ENCODE assay signal across 8 cellular contexts in the genomic region with DNA sequence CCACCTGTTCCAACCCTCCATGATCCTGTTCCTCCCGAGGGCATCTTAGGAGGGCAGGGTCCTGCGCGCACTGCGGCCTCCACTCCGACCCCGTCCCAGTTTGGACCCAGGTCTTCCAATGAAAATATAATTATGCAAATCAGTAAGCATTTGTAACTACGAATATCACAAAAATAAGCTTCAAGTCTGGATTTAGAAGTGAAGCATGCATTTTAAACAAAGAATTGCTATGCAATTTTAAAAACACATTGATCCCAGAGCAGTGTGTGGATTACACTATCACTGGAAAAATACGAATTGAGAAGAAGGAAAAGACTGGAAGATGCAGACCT. TPM values are rescaled to one million over a fixed set of nuclear protein-coding genes. Genes with fewer than 3 reads are reported as not detected.
DNase-seq lines count a peak whose midpoint lies in the region; ATAC-seq, FAIRE-seq and TF ChIP-seq lines count a peak whose summit lies in the region.

No MANE protein-coding gene starts in this region.

- H4K20me1 ChIP-seq in DOHH2 (ENCODE audit: control insufficient read depth, insufficient read depth, low read depth, low read length): no peaks in the 10 kb centered on the region

- H3K18ac ChIP-seq in trophoblast cell (ENCODE audit: low read length): peak overlapping the region; percentile 64

- H4K8ac ChIP-seq in trophoblast cell (ENCODE audit: low read depth, low read length): peak overlapping the region; percentile 31

- no peak overlapping the region for H4K91ac ChIP-seq in trophoblast cell (ENCODE audit: low read depth, low read length)

- H2AK5ac ChIP-seq in trophoblast cell (ENCODE audit: low read length): peak overlapping the region; percentile 69

- peak overlapping the region; percentile 94 for H3K4me3 ChIP-seq in DOHH2 (ENCODE audit: low read length)
- H3K4me3 ChIP-seq in Panc1 (ENCODE audit: low read depth in 2 of 2, low read length in 2 of 2): peak overlapping the region; percentile 82 to 83
- peak overlapping the region; percentile 71 to 92 for H3K4me3 ChIP-seq in esophagus (ENCODE audit: low read depth in 1 of 2, low read length in 2 of 2)
- peak overlapping the region; percentile 98 for H3K4me3 ChIP-seq in trophoblast cell (ENCODE audit: low read depth, low read length)

- no peak overlapping the region for H4K12ac ChIP-seq in trophoblast cell (ENCODE audit: low read depth, low read length)

- H2BK120ac ChIP-seq in trophoblast cell (ENCODE audit: insufficient read depth, low read length, poor library complexity): no peak overlapping the region

- H3K27ac ChIP-seq in DOHH2 (ENCODE audit: low read depth, low read length) (no peak overlapping the region), Panc1 (ENCODE audit: low read length) (peak overlapping the region; percentile 82), esophagus (ENCODE audit: low read depth in 2 of 2, low read length in 1 of 2) (peak overlapping the region; percentile 99 to 100), trophoblast cell (ENCODE audit: low read depth, low read length) (no peak overlapping the region)

- H3K9ac ChIP-seq in trophoblast cell (ENCODE audit: low read length): peak overlapping the region; percentile 92

- BruUV-seq in Panc1 (replicated peaks; lab: Mats Ljungman, UMichigan): no TSS peak

- H3K9me3 ChIP-seq in DOHH2 (ENCODE audit: control insufficient read depth, insufficient read depth, low read length) (no peaks in the 10 kb centered on the region), Panc1 (ENCODE audit: control insufficient read depth, insufficient read depth, low read depth, low read length) (no peaks in the 10 kb centered on the region), esophagus (ENCODE audit: control insufficient read depth in 2 of 2, insufficient read depth in 1 of 2, low read depth in 1 of 2, low read length in 1 of 2) (no peaks in the 10 kb centered on the region), trophoblast cell (ENCODE audit: insufficient read depth, low read depth, low read length) (no peaks in the 10 kb centered on the region)

- intact Hi-C loops in Panc1 (cut with micrococcal nuclease; ENCODE audit: unreplicated experiment): no loop called here

- no peak overlapping the region for H3K23ac ChIP-seq in trophoblast cell (ENCODE audit: low read length)

- H2BK5ac ChIP-seq in trophoblast cell (ENCODE audit: low read depth, low read length, poor library complexity): no peak overlapping the region

- no peak for FAIRE-seq in RCC 7860 (lab: Jason Lieb, UNC)

- H2BK12ac ChIP-seq in trophoblast cell (ENCODE audit: low read length): no peak overlapping the region

- H2AFZ ChIP-seq in trophoblast cell (ENCODE audit: insufficient read depth, low read length, poor library complexity): peak overlapping the region; percentile 53

- H3K9me2 ChIP-seq in DOHH2 (replicated peaks; ENCODE audit: control insufficient read depth, low read length): no peaks in the 10 kb centered on the region

- peaks cover 17% of the 10 kb centered on the region for H3K4me1 ChIP-seq in DOHH2 (ENCODE audit: control insufficient read depth, low read length)
- H3K4me1 ChIP-seq in Panc1 (ENCODE audit: control insufficient read depth, insufficient read depth, low read length): peaks cover 12% of the 10 kb centered on the region; the same call in 1 of the 2 replicates
- peaks cover 0 to 2% of the 10 kb centered on the region in 2 donors for H3K4me1 ChIP-seq in esophagus (ENCODE audit: control insufficient read depth in 2 of 2, insufficient read depth in 2 of 2, low read length in 1 of 2)
- peaks cover 2 to 4% of the 10 kb centered on the region in 2 experiments for H3K4me1 ChIP-seq in trophoblast cell (ENCODE audit: control insufficient read depth in 1 of 2, insufficient read depth in 2 of 2, low read length in 2 of 2)

- H3K36me3 ChIP-seq in DOHH2 (ENCODE audit: control insufficient read depth, low read length) (peaks cover 7% of the 10 kb centered on the region), Panc1 (ENCODE audit: control insufficient read depth, insufficient read depth, low read length) (peaks cover 2% of the 10 kb centered on the region; the same call in 1 of the 2 replicates), esophagus (ENCODE audit: control insufficient read depth in 2 of 2, insufficient read depth in 2 of 2, low read length in 1 of 2) (peaks cover 0 to 1% of the 10 kb centered on the region in 2 donors), trophoblast cell (ENCODE audit: control insufficient read depth in 1 of 2, insufficient read depth in 2 of 2, low read length in 2 of 2) (peaks cover under 1 to 7% of the 10 kb centered on the region in 2 experiments)

- ATAC-seq in Panc1: no peak
- no peak for ATAC-seq in HG03354 (IDR thresholded peaks at IDR 0.05; ENCODE audit: poor library complexity, severe bottlenecking, unreplicated experiment)

- 3 to 5% methylated on average over 8 of the region's 8 CpGs for WGBS in esophagus, 2 donors
- WGBS in trophoblast cell (ENCODE audit: extremely low coverage, insufficient coverage, insufficient read length): no CpG with 5 or more reads among the region's 8 CpGs

- peaks cover 11% of the 10 kb centered on the region for H3F3A ChIP-seq in DOHH2 (ENCODE audit: control insufficient read depth, insufficient read depth)

- no peak for DNase-seq in Panc1 (ENCODE audit: low read depth, low spot score)
- no peak for DNase-seq in trophoblast cell
- no peak for DNase-seq in NCI-H146 (lab: John Stamatoyannopoulos, UW)
- DNase-seq in RCC 7860 (ENCODE audit: low spot score): no peak
- no peak for DNase-seq in NCI-H187 treated with DMSO at 0.1 percent for 48 hours (lab: John Stamatoyannopoulos, UW)

- in situ Hi-C loops in Panc1 (cut with HindIII; ENCODE audit: low pct_unique_long_range_greater_than_20kb, low sequenced_read_pairs): no loop called here

- H3K27me3 ChIP-seq in DOHH2 (ENCODE audit: control insufficient read depth, low read length) (no peaks in the 10 kb centered on the region), Panc1 (ENCODE audit: control insufficient read depth, insufficient read depth, low read length) (no peaks in the 10 kb centered on the region), esophagus (ENCODE audit: control insufficient read depth in 1 of 2, insufficient read depth in 2 of 2, low read length in 2 of 2) (no peaks in the 10 kb centered on the region), trophoblast cell (ENCODE audit: insufficient read depth, low read length) (no peaks in the 10 kb centered on the region)

- H3K4me2 ChIP-seq in DOHH2 (ENCODE audit: low read length) (peak overlapping the region; percentile 97), trophoblast cell (ENCODE audit: low read length) (peak overlapping the region; percentile 99)

- H3K14ac ChIP-seq in trophoblast cell (ENCODE audit: low read length): peak overlapping the region; percentile 18

- peaks cover 10% of the 10 kb centered on the region for H3K79me2 ChIP-seq in DOHH2 (ENCODE audit: control insufficient read depth, low read length)
- H3K79me2 ChIP-seq in trophoblast cell (ENCODE audit: control insufficient read depth, insufficient read depth, low read length, poor library complexity): peaks cover 5% of the 10 kb centered on the region

- H3K79me1 ChIP-seq in trophoblast cell (ENCODE audit: low read length): peaks cover 8% of the 10 kb centered on the region

- CTCF ChIA-PET in Panc1 (lab: Charles Lee): no interaction called here

- no peak for TF ChIP-seq CTCF in DOHH2 (IDR thresholded peaks at IDR 0.05; ENCODE audit: low read depth, low read length, poor library complexity, severe bottlenecking)
- TF ChIP-seq CTCF in Panc1 (IDR thresholded peaks at IDR 0.05): no peak

- POLR2A ChIA-PET in Panc1 (lab: Charles Lee): no interaction called here

- H3K4ac ChIP-seq in trophoblast cell (ENCODE audit: low read depth, low read length): peak overlapping the region; percentile 42

RNA-seq across cellular contexts. Expression of a gene that starts 0.7 kb away (rescaled TPM):
- total RNA-seq in Panc1 (2021; ENCODE audit: unreplicated experiment): 60.5 TPM
- 121 TPM for polyA plus RNA-seq in Panc1 (2012; ENCODE audit: insufficient read length)
- polyA plus RNA-seq in esophagus: 10 to 100 TPM; 54.7 to 91.4 TPM
- polyA plus RNA-seq in trophoblast cell (2013): 44.7 and 48.2 TPM in 2 replicates

RNA-seq across cellular contexts. Expression of a gene that starts 31.3 kb away (rescaled TPM):
- not detected for total RNA-seq in Panc1 (2021; ENCODE audit: unreplicated experiment)
- polyA plus RNA-seq in Panc1 (2012; ENCODE audit: insufficient read length): not detected
- 10 to 100 TPM in 1 of 2 donors, 1 to 10 TPM in 1; 2.3 to 11.6 TPM for polyA plus RNA-seq in esophagus
- not detected in 2 replicates for polyA plus RNA-seq in trophoblast cell (2013)

Comparison
In these comparisons a context has a peak if more than half of its experiments do, and no peak if none do; other contexts are left out.
1. H3K27ac ChIP-seq: peak in Panc1 (single experiment) and esophagus (2 of 2); none in DOHH2 (single experiment) and trophoblast cell (single experiment).
2. Peak in every context shown above with its lines, with median percentiles within 50 percentile points of each other: H3K4me3 ChIP-seq.